9 cellular contexts compared by ENCODE assay signal in the genomic region with DNA sequence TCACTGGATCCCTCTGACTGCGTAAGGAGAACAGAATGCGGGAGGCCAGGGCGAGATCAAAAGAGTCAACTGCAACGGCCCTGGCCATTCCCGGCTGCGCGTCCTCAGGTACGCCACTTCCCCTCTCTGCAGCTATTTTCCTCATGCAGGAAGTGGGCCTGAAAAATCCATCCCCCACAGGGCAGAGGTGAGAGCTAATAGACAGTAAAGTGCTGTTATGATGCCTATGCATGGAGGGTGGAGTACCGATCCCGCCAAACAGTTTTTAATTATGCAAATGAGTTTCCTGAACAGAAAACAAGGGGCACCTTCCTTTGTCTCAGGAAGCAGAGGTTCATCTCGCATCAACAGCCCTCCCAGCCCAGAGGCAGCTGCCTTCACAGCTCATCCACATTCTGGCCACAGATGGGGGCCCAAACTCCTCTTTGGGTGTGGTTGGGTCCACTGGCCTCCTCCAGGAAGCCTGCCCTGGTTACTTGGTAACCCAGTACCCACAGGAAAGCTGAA.
DNase-seq lines count a peak whose midpoint lies in the region; TF ChIP-seq lines count a peak whose summit lies in the region.
"Had no signal": no experiment of that assay in that cellular context is flagged by ENCODE, and none has a peak within 500 bp of the region (broad histone marks: within the 10 kb centered on the region; RNA-seq: fewer than 3 reads in every experiment).

No MANE protein-coding gene starts in this region.

- peaks cover 76% of the 10 kb centered on the region for H3K4me1 ChIP-seq in BLaER1

- H3K4me2 ChIP-seq in BLaER1 = peak overlapping the region; percentile 82

- H3K9ac ChIP-seq in BLaER1 = peak overlapping the region; percentile 30; the same call in 1 of the 2 replicates

- DNase-seq in NCI-H526 treated with DMSO at 0.1 percent for 48 hours (lab: John Stamatoyannopoulos, UW) (peak; percentile 86), head of caudate nucleus (no peak), NCI-H2171 (lab: John Stamatoyannopoulos, UW) (no peak), NCI-H82 treated with DMSO at 0.1 percent for 48 hours (lab: John Stamatoyannopoulos, UW; ENCODE audit: unreplicated experiment) (no peak), T-helper 9 cell (no peak)
- DNase-seq in effector CD4-positive, alpha-beta T cell = peak; percentile 34
- DNase-seq: Calu3 had no signal

- intact Hi-C loops in head of caudate nucleus (cut with DNase I) = no loop called here

- no peak overlapping the region for H3K4me3 ChIP-seq in BLaER1

- in situ Hi-C loops in GM18951 (cut with MboI; ENCODE audit: low sequenced_read_pairs, unreplicated experiment) = no loop called here

- H4K20me1 ChIP-seq in BLaER1 = no peaks in the 10 kb centered on the region

- H3K27me3 ChIP-seq in BLaER1 = no peaks in the 10 kb centered on the region

- TF ChIP-seq POLR2A in GM18951 (IDR thresholded peaks at IDR 0.05; ENCODE audit: extremely low read depth, insufficient read depth, insufficient read length) = peak; percentile 42

- no peaks in the 10 kb centered on the region for H3K36me3 ChIP-seq in BLaER1

- H3K27ac ChIP-seq in BLaER1 = peak overlapping the region; percentile 67

- H3K9me3 ChIP-seq in BLaER1 = no peaks in the 10 kb centered on the region

Comparison
In these comparisons a context has a peak if more than half of its experiments do, and no peak if none do; other contexts are left out.
1. DNase-seq: peak in NCI-H526 treated with DMSO at 0.1 percent for 48 hours (single experiment) and effector CD4-positive, alpha-beta T cell (single experiment); none in head of caudate nucleus (0 of 42), NCI-H2171 (single experiment), NCI-H82 treated with DMSO at 0.1 percent for 48 hours (single experiment) and T-helper 9 cell (single experiment).